9 cellular contexts compared by ENCODE assay signal in genomic region chr4:16026155-16026761, GRCh38. TPM values are rescaled to one million over a fixed set of nuclear protein-coding genes. Genes with fewer than 3 reads are reported as not detected.
DNase-seq lines count a peak whose midpoint lies in the region; FAIRE-seq and TF ChIP-seq lines count a peak whose summit lies in the region.
"Had no signal": no experiment of that assay in that cellular context is flagged by ENCODE, and none has a peak within 500 bp of the region (broad histone marks: within the 10 kb centered on the region; RNA-seq: fewer than 3 reads in every experiment).

No MANE protein-coding gene starts in this region.

- in situ Hi-C loops in astrocyte of the spinal cord (cut with HindIII; ENCODE audit: low sequenced_read_pairs) = no loop called here

- H3K27ac Mint-ChIP-seq in CD14-positive monocyte (no peak overlapping the region), type B pancreatic cell (no peak overlapping the region)

- intact Hi-C loops in CD14-positive monocyte (cut with micrococcal nuclease) = loop anchor here (2.0 to 10.0 kb wide), 3 partner anchors 239 to 419 kb away; no protein-coding TSS in a partner anchor

- H3K4me1 Mint-ChIP-seq in CD14-positive monocyte = peaks cover 10% of the 10 kb centered on the region
- peaks cover 12% of the 10 kb centered on the region for H3K4me1 Mint-ChIP-seq in type B pancreatic cell (ENCODE audit: unreplicated experiment)

- no peak overlapping the region for H3K4me3 ChIP-seq in astrocyte of the spinal cord (ENCODE audit: low read depth, low read length)
- H3K4me3 ChIP-seq: SK-N-MC had no signal

- H3K4me3 Mint-ChIP-seq in CD14-positive monocyte (no peak overlapping the region), type B pancreatic cell (no peak overlapping the region)

- peak; percentile 97 for FAIRE-seq in islet of Langerhans (lab: Jason Lieb, UNC)

- TF ChIP-seq CTCF in CD14-positive monocyte (IDR thresholded peaks at IDR 0.05) = peak; percentile 84
- peak; percentile 42; the same call in 1 of the 2 replicates for TF ChIP-seq CTCF in GM12874 (IDR thresholded peaks at IDR 0.05; ENCODE audit: insufficient read depth, low read depth, low read length)
- TF ChIP-seq CTCF in astrocyte of the spinal cord (IDR thresholded peaks at IDR 0.05; ENCODE audit: low read depth, low read length) = peak; percentile 62
- TF ChIP-seq CTCF in type B pancreatic cell (conservative IDR thresholded peaks at IDR 0.05) = peak; percentile 98

- H3K27me3 Mint-ChIP-seq in CD14-positive monocyte (ENCODE audit: low read depth in 3 of 3) = no peaks in the 10 kb centered on the region
- H3K27me3 Mint-ChIP-seq in type B pancreatic cell = no peaks in the 10 kb centered on the region

- DNase-seq in CD14-positive monocyte (ENCODE audit: low spot score) = no peak
- DNase-seq in NCI-H1694 treated with DMSO at 0.1 percent for 48 hours (lab: John Stamatoyannopoulos, UW) = peak; percentile 35
- peak; percentile 66 for DNase-seq in astrocyte of the spinal cord (ENCODE audit: low read depth, low spot score)
- no peak for DNase-seq in type B pancreatic cell (ENCODE audit: extremely low spot score, unreplicated experiment)
- no peak for DNase-seq in cortex of kidney (lab: John Stamatoyannopoulos, UW)
- no peak for DNase-seq in NCI-H187 treated with DMSO at 0.1 percent for 48 hours (lab: John Stamatoyannopoulos, UW)

- H3K9me3 Mint-ChIP-seq in CD14-positive monocyte (no peaks in the 10 kb centered on the region), type B pancreatic cell (no peaks in the 10 kb centered on the region)

- no peaks in the 10 kb centered on the region for H3K36me3 Mint-ChIP-seq in CD14-positive monocyte
- H3K36me3 Mint-ChIP-seq in type B pancreatic cell = no peaks in the 10 kb centered on the region

RNA-seq across cellular contexts. Expression of gene PROM1, which starts 57.6 kb away (rescaled TPM):
- not detected for polyA plus RNA-seq in CD14-positive monocyte
- total RNA-seq in type B pancreatic cell (ENCODE audit: low replicate concordance) = 12.9 and 30.3 TPM in 2 replicates

Comparison
In these comparisons a context has a peak if more than half of its experiments do, and no peak if none do; other contexts are left out.
1. DNase-seq: peak in NCI-H1694 treated with DMSO at 0.1 percent for 48 hours (single experiment) and astrocyte of the spinal cord (single experiment); none in CD14-positive monocyte (single experiment), type B pancreatic cell (single experiment), cortex of kidney (single experiment) and NCI-H187 treated with DMSO at 0.1 percent for 48 hours (single experiment).
2. CTCF ChIP-seq: peak in every context shown above with its lines; median percentile 98 in type B pancreatic cell; 84 in CD14-positive monocyte; 62 in astrocyte of the spinal cord; 42 in GM12874.